Comparison of ENCODE assay signal across 12 cellular contexts in genomic region chr10:22816298-22816653, GRCh38.
DNase-seq lines count a peak whose midpoint lies in the region; ATAC-seq and TF ChIP-seq lines count a peak whose summit lies in the region.
"Had no signal": no experiment of that assay in that cellular context is flagged by ENCODE, and none has a peak within 500 bp of the region (broad histone marks: within the 10 kb centered on the region; RNA-seq: fewer than 3 reads in every experiment).

No MANE protein-coding gene starts in this region.

- H3K4me3 ChIP-seq in fibroblast of mammary gland (ENCODE audit: control insufficient read depth, low read depth, low read length) = no peak overlapping the region

- peak; percentile 24 to 73 for ATAC-seq in activated naive CD4-positive, alpha-beta T cell treated with anti-CD3 and anti-CD28 coated beads, Interleukin-2, amount 50 U/mL, for 72 hours
- no peak for ATAC-seq in GM21529 (IDR thresholded peaks at IDR 0.05; ENCODE audit: unreplicated experiment)

- no peaks in the 10 kb centered on the region for H3K36me3 Mint-ChIP-seq in activated naive CD4-positive, alpha-beta T cell treated with anti-CD3 and anti-CD28 coated beads, Interleukin-2, amount 50 U/mL, for 72 hours
- H3K36me3 Mint-ChIP-seq: CD4-positive, CD25-positive, alpha-beta regulatory T cell had no signal

- H3K27ac Mint-ChIP-seq in activated naive CD4-positive, alpha-beta T cell treated with anti-CD3 and anti-CD28 coated beads, Interleukin-2, amount 50 U/mL, for 72 hours = peak overlapping the region; percentile 58 to 80
- H3K27ac Mint-ChIP-seq: CD4-positive, CD25-positive, alpha-beta regulatory T cell; endodermal cell had no signal

- H3K9me3 Mint-ChIP-seq in activated naive CD4-positive, alpha-beta T cell treated with anti-CD3 and anti-CD28 coated beads, Interleukin-2, amount 50 U/mL, for 72 hours = peaks cover 0 to 5% of the 10 kb centered on the region in 2 donors
- H3K9me3 Mint-ChIP-seq: endodermal cell had no signal

- DNase-seq in activated naive CD4-positive, alpha-beta T cell treated with anti-CD3 and anti-CD28 coated beads, Interleukin-2, amount 50 U/mL, for 72 hours (ENCODE audit: low spot score in 2 of 2) = no peak
- DNase-seq in activated naive CD4-positive, alpha-beta T cell (lab: John Stamatoyannopoulos, UW) = no peak
- DNase-seq in RPMI7951 (ENCODE audit: low read depth) (peak; percentile 98), fibroblast of mammary gland (ENCODE audit: low read depth) (peak; percentile 95), stromal cell of bone marrow (ENCODE audit: low read depth) (peak; percentile 67), NCI-H1930 (lab: John Stamatoyannopoulos, UW) (no peak)
- DNase-seq in effector CD8-positive, alpha-beta T cell (lab: John Stamatoyannopoulos, UW) = no peak
- DNase-seq: CD4-positive, CD25-positive, alpha-beta regulatory T cell; endodermal cell; NCI-H146; stimulated activated naive CD4-positive, alpha-beta T cell treated with Interleukin-2 at 50 U/mL for 16 hours had no signal

- TF ChIP-seq CTCF in fibroblast of mammary gland (conservative IDR thresholded peaks at IDR 0.05; ENCODE audit: control insufficient read depth, insufficient read depth, low read depth, low read length) = no peak

Comparison
In these comparisons a context has a peak if more than half of its experiments do, and no peak if none do; other contexts are left out.
1. DNase-seq: peak in RPMI7951 (single experiment), fibroblast of mammary gland (single experiment) and stromal cell of bone marrow (single experiment); none in activated naive CD4-positive, alpha-beta T cell treated with anti-CD3 and anti-CD28 coated beads, Interleukin-2, amount 50 U/mL, for 72 hours (0 of 2), activated naive CD4-positive, alpha-beta T cell (0 of 4), NCI-H1930 (0 of 2) and effector CD8-positive, alpha-beta T cell (single experiment).